In genomic region chrX:49250578-49250977, GRCh38 we compare ENCODE assay signal across 20 cellular contexts. TPM values are rescaled to one million over a fixed set of nuclear protein-coding genes. Genes with fewer than 3 reads are reported as not detected.
DNase-seq lines count a peak whose midpoint lies in the region; ATAC-seq and TF ChIP-seq lines count a peak whose summit lies in the region.
"Had no signal": no experiment of that assay in that cellular context is flagged by ENCODE, and none has a peak within 500 bp of the region (broad histone marks: within the 10 kb centered on the region; RNA-seq: fewer than 3 reads in every experiment).

No MANE protein-coding gene starts in this region.

- peak overlapping the region; percentile 32 for H3K4me3 Mint-ChIP-seq in natural killer cell
- no peak overlapping the region for H3K4me3 Mint-ChIP-seq in natural killer cell treated with Interleukin-12 subunit alpha and Interleukin-12 subunit beta and Interleukin-15 and Interleukin-18, amount 100 ng/mL, for 72 hours
- no peak overlapping the region for H3K4me3 Mint-ChIP-seq in activated CD4-positive, alpha-beta memory T cell treated with anti-CD3 and anti-CD28 coated beads for 36 hours
- no peak overlapping the region for H3K4me3 Mint-ChIP-seq in central memory CD8-positive, alpha-beta T cell
- H3K4me3 Mint-ChIP-seq in stimulated activated effector memory CD8-positive, alpha-beta T cell treated with anti-CD3 and anti-CD28 coated beads, Interleukin-12 subunit alpha, Interleukin-12 subunit beta, amount 100 ng/mL, for 72 hours: no peak overlapping the region
- H3K4me3 Mint-ChIP-seq in progenitor cell of endocrine pancreas (ENCODE audit: low read depth): no peak overlapping the region
- H3K4me3 Mint-ChIP-seq: H9 had no signal

- H3K4me1 Mint-ChIP-seq in natural killer cell (peaks cover 8 to 20% of the 10 kb centered on the region in 2 donors), progenitor cell of endocrine pancreas (ENCODE audit: low read depth) (no peaks in the 10 kb centered on the region)
- peaks cover 5 to 7% of the 10 kb centered on the region in 2 donors for H3K4me1 Mint-ChIP-seq in natural killer cell treated with Interleukin-12 subunit alpha and Interleukin-12 subunit beta and Interleukin-15 and Interleukin-18, amount 100 ng/mL, for 72 hours (ENCODE audit: low read depth in 2 of 2)
- peaks cover 3% of the 10 kb centered on the region for H3K4me1 Mint-ChIP-seq in activated CD4-positive, alpha-beta memory T cell treated with anti-CD3 and anti-CD28 coated beads for 36 hours (ENCODE audit: low read depth)
- H3K4me1 Mint-ChIP-seq in central memory CD8-positive, alpha-beta T cell: peaks cover 8% of the 10 kb centered on the region
- peaks cover 34% of the 10 kb centered on the region for H3K4me1 Mint-ChIP-seq in stimulated activated effector memory CD8-positive, alpha-beta T cell treated with anti-CD3 and anti-CD28 coated beads, Interleukin-12 subunit alpha, Interleukin-12 subunit beta, amount 100 ng/mL, for 72 hours
- H3K4me1 Mint-ChIP-seq: H9 had no signal

- no peaks in the 10 kb centered on the region for H3K36me3 ChIP-seq in upper lobe of right lung
- H3K36me3 ChIP-seq: BE2C, MG63 had no signal

- POLR2A ChIA-PET in activated CD4-positive, alpha-beta memory T cell treated with anti-CD3 and anti-CD28 coated beads for 36 hours (lab: Charles Lee): no interaction called here

- H3K27me3 Mint-ChIP-seq in natural killer cell (ENCODE audit: low read depth in 2 of 2) (no peaks in the 10 kb centered on the region), progenitor cell of endocrine pancreas (no peaks in the 10 kb centered on the region)
- no peaks in the 10 kb centered on the region for H3K27me3 Mint-ChIP-seq in natural killer cell treated with Interleukin-12 subunit alpha and Interleukin-12 subunit beta and Interleukin-15 and Interleukin-18, amount 100 ng/mL, for 72 hours
- no peaks in the 10 kb centered on the region for H3K27me3 Mint-ChIP-seq in activated CD4-positive, alpha-beta memory T cell treated with anti-CD3 and anti-CD28 coated beads for 36 hours
- H3K27me3 Mint-ChIP-seq in central memory CD8-positive, alpha-beta T cell: no peaks in the 10 kb centered on the region

- TF ChIP-seq CTCF in natural killer cell (IDR thresholded peaks at IDR 0.05): no peak
- no peak for TF ChIP-seq CTCF in upper lobe of right lung (IDR thresholded peaks at IDR 0.05)
- TF ChIP-seq CTCF in progenitor cell of endocrine pancreas (IDR thresholded peaks at IDR 0.05; ENCODE audit: unreplicated experiment): no peak

- H3K4me3 ChIP-seq in upper lobe of right lung: no peak overlapping the region
- H3K4me3 ChIP-seq: GM12878, MG63, PC-9 had no signal

- intact Hi-C loops in natural killer cell (cut with micrococcal nuclease) (no loop called here), upper lobe of right lung (cut with DNase I) (no loop called here)
- intact Hi-C loops in activated CD4-positive, alpha-beta memory T cell treated with anti-CD3 and anti-CD28 coated beads for 36 hours (cut with micrococcal nuclease): no loop called here

- no peaks in the 10 kb centered on the region for H3K27me3 ChIP-seq in upper lobe of right lung
- H3K27me3 ChIP-seq: BE2C, MG63 had no signal

- ATAC-seq in natural killer cell: no peak
- no peak for ATAC-seq in natural killer cell treated with Interleukin-12 subunit alpha and Interleukin-12 subunit beta and Interleukin-15 and Interleukin-18, amount 100 ng/mL, for 72 hours
- no peak for ATAC-seq in central memory CD8-positive, alpha-beta T cell (replicated peaks; ENCODE audit: extremely low read depth, poor library complexity, severe bottlenecking)
- peak; percentile 58 for ATAC-seq in stimulated activated effector memory CD8-positive, alpha-beta T cell treated with anti-CD3 and anti-CD28 coated beads, Interleukin-12 subunit alpha, Interleukin-12 subunit beta, amount 100 ng/mL, for 72 hours
- ATAC-seq in upper lobe of right lung: no peak
- ATAC-seq: GM12878, HepG2 had no signal

- H3K9me3 ChIP-seq in upper lobe of right lung: no peaks in the 10 kb centered on the region
- H3K9me3 ChIP-seq: BE2C, MG63 had no signal

- H3K36me3 Mint-ChIP-seq in natural killer cell (no peaks in the 10 kb centered on the region), progenitor cell of endocrine pancreas (ENCODE audit: insufficient read depth) (peaks cover 3% of the 10 kb centered on the region)
- no peaks in the 10 kb centered on the region for H3K36me3 Mint-ChIP-seq in natural killer cell treated with Interleukin-12 subunit alpha and Interleukin-12 subunit beta and Interleukin-15 and Interleukin-18, amount 100 ng/mL, for 72 hours
- H3K36me3 Mint-ChIP-seq in activated CD4-positive, alpha-beta memory T cell treated with anti-CD3 and anti-CD28 coated beads for 36 hours: peaks cover 12% of the 10 kb centered on the region
- H3K36me3 Mint-ChIP-seq in central memory CD8-positive, alpha-beta T cell (ENCODE audit: insufficient read depth): peaks cover 18% of the 10 kb centered on the region
- H3K36me3 Mint-ChIP-seq in stimulated activated effector memory CD8-positive, alpha-beta T cell treated with anti-CD3 and anti-CD28 coated beads, Interleukin-12 subunit alpha, Interleukin-12 subunit beta, amount 100 ng/mL, for 72 hours: peaks cover 77% of the 10 kb centered on the region

- H3K4me1 ChIP-seq in upper lobe of right lung: no peaks in the 10 kb centered on the region
- H3K4me1 ChIP-seq: BE2C had no signal

- H3K9me3 Mint-ChIP-seq in natural killer cell (no peaks in the 10 kb centered on the region), progenitor cell of endocrine pancreas (ENCODE audit: low read depth) (peaks cover 12% of the 10 kb centered on the region)
- no peaks in the 10 kb centered on the region for H3K9me3 Mint-ChIP-seq in natural killer cell treated with Interleukin-12 subunit alpha and Interleukin-12 subunit beta and Interleukin-15 and Interleukin-18, amount 100 ng/mL, for 72 hours
- H3K9me3 Mint-ChIP-seq in activated CD4-positive, alpha-beta memory T cell treated with anti-CD3 and anti-CD28 coated beads for 36 hours: no peaks in the 10 kb centered on the region
- H3K9me3 Mint-ChIP-seq in central memory CD8-positive, alpha-beta T cell: no peaks in the 10 kb centered on the region
- H3K9me3 Mint-ChIP-seq in stimulated activated effector memory CD8-positive, alpha-beta T cell treated with anti-CD3 and anti-CD28 coated beads, Interleukin-12 subunit alpha, Interleukin-12 subunit beta, amount 100 ng/mL, for 72 hours: no peaks in the 10 kb centered on the region

- H3K27ac Mint-ChIP-seq in natural killer cell: peak overlapping the region; percentile 49 to 62
- H3K27ac Mint-ChIP-seq in natural killer cell treated with Interleukin-12 subunit alpha and Interleukin-12 subunit beta and Interleukin-15 and Interleukin-18, amount 100 ng/mL, for 72 hours: no peak overlapping the region
- H3K27ac Mint-ChIP-seq in activated CD4-positive, alpha-beta memory T cell treated with anti-CD3 and anti-CD28 coated beads for 36 hours: peak overlapping the region; percentile 33
- H3K27ac Mint-ChIP-seq in central memory CD8-positive, alpha-beta T cell (ENCODE audit: low read depth): peak overlapping the region; percentile 77
- H3K27ac Mint-ChIP-seq in stimulated activated effector memory CD8-positive, alpha-beta T cell treated with anti-CD3 and anti-CD28 coated beads, Interleukin-12 subunit alpha, Interleukin-12 subunit beta, amount 100 ng/mL, for 72 hours: peak overlapping the region; percentile 83
- no peak overlapping the region for H3K27ac Mint-ChIP-seq in progenitor cell of endocrine pancreas

- H3K27ac ChIP-seq in upper lobe of right lung: no peak overlapping the region
- H3K27ac ChIP-seq: PC-9 had no signal

- CTCF ChIA-PET in activated CD4-positive, alpha-beta memory T cell treated with anti-CD3 and anti-CD28 coated beads for 36 hours (lab: Charles Lee): no interaction called here

- DNase-seq in natural killer cell: no peak
- DNase-seq in natural killer cell treated with Interleukin-12 subunit alpha and Interleukin-12 subunit beta and Interleukin-15 and Interleukin-18, amount 100 ng/mL, for 72 hours (ENCODE audit: low spot score): no peak
- no peak for DNase-seq in activated CD4-positive, alpha-beta memory T cell treated with anti-CD3 and anti-CD28 coated beads for 36 hours
- DNase-seq in central memory CD8-positive, alpha-beta T cell (ENCODE audit: low spot score in 2 of 2): no peak
- no peak for DNase-seq in stimulated activated effector memory CD8-positive, alpha-beta T cell treated with anti-CD3 and anti-CD28 coated beads, Interleukin-12 subunit alpha, Interleukin-12 subunit beta, amount 100 ng/mL, for 72 hours (ENCODE audit: low spot score in 2 of 2)
- DNase-seq in NCI-H345 treated with DMSO at 0.1 percent for 48 hours (lab: John Stamatoyannopoulos, UW; ENCODE audit: unreplicated experiment): no peak
- DNase-seq in upper lobe of right lung: no peak
- no peak for DNase-seq in progenitor cell of endocrine pancreas (ENCODE audit: low spot score, unreplicated experiment)
- DNase-seq: BE2C, COR-L47, H9, MG63, NCI-H1092 treated with DMSO at 0.1 percent for 48 hours, NCI-H1694 treated with DMSO at 0.1 percent for 48 hours, NCI-H446, NCI-H748 treated with DMSO at 0.1 percent for 48 hours, PC-9 had no signal

RNA-seq across cellular contexts. Expression of gene FOXP3, which starts 13.9 kb away (rescaled TPM):
- under 1 TPM; 0.09 to 0.32 (median 0.20) TPM for total RNA-seq in natural killer cell
- under 1 TPM; 0.55 to 0.78 TPM for total RNA-seq in natural killer cell treated with Interleukin-12 subunit alpha and Interleukin-12 subunit beta and Interleukin-15 and Interleukin-18, amount 100 ng/mL, for 72 hours
- 10 to 100 TPM; 23.1 to 23.8 TPM for total RNA-seq in activated CD4-positive, alpha-beta memory T cell treated with anti-CD3 and anti-CD28 coated beads for 36 hours
- 0.35 TPM for total RNA-seq in upper lobe of right lung
- 0.24 and 0.33 TPM in 2 replicates for total RNA-seq in progenitor cell of endocrine pancreas
- total RNA-seq: G401, HepG2, PC-9 had no signal

RNA-seq across cellular contexts. Expression of gene CCDC22, which starts 15.3 kb away (rescaled TPM):
- total RNA-seq in natural killer cell (10 to 100 TPM; 19.6 to 22.8 (median 22.1) TPM), upper lobe of right lung (17.4 TPM), progenitor cell of endocrine pancreas (16.0 and 17.7 TPM in 2 replicates)
- 10 to 100 TPM; 25.6 to 25.7 TPM for total RNA-seq in natural killer cell treated with Interleukin-12 subunit alpha and Interleukin-12 subunit beta and Interleukin-15 and Interleukin-18, amount 100 ng/mL, for 72 hours
- 10 to 100 TPM; 21.0 to 21.1 TPM for total RNA-seq in activated CD4-positive, alpha-beta memory T cell treated with anti-CD3 and anti-CD28 coated beads for 36 hours

RNA-seq across cellular contexts. Expression of gene CACNA1F, which starts 17.4 kb away (rescaled TPM):
- total RNA-seq in natural killer cell (1 to 10 TPM in 1 of 3 donors, under 1 TPM in 2; 0.48 to 1.1 (median 0.66) TPM), upper lobe of right lung (1.4 TPM), progenitor cell of endocrine pancreas (0.19 and 0.64 TPM in 2 replicates)
- total RNA-seq in natural killer cell treated with Interleukin-12 subunit alpha and Interleukin-12 subunit beta and Interleukin-15 and Interleukin-18, amount 100 ng/mL, for 72 hours: under 1 TPM in 1 of 2 donors, not detected in 1; 0.14 TPM
- under 1 TPM; 0.51 to 0.74 TPM for total RNA-seq in activated CD4-positive, alpha-beta memory T cell treated with anti-CD3 and anti-CD28 coated beads for 36 hours
- total RNA-seq: G401, HepG2, PC-9 had no signal

RNA-seq across cellular contexts. Expression of gene PPP1R3F, which starts 19.0 kb away (rescaled TPM):
- total RNA-seq in natural killer cell (1 to 10 TPM; 2.9 to 4.3 (median 3.6) TPM), upper lobe of right lung (6.0 TPM), progenitor cell of endocrine pancreas (9.4 and 10.2 TPM in 2 replicates)
- total RNA-seq in natural killer cell treated with Interleukin-12 subunit alpha and Interleukin-12 subunit beta and Interleukin-15 and Interleukin-18, amount 100 ng/mL, for 72 hours: 1 to 10 TPM; 3.4 to 3.8 TPM
- 1 to 10 TPM; 7.0 to 8.1 TPM for total RNA-seq in activated CD4-positive, alpha-beta memory T cell treated with anti-CD3 and anti-CD28 coated beads for 36 hours

RNA-seq across cellular contexts. Expression of gene SYP, which starts 50.6 kb away (rescaled TPM):
- total RNA-seq in natural killer cell: 1 to 10 TPM in 1 of 3 donors, under 1 TPM in 2; 0.36 to 1.0 (median 0.80) TPM
- total RNA-seq in natural killer cell treated with Interleukin-12 subunit alpha and Interleukin-12 subunit beta and Interleukin-15 and Interleukin-18, amount 100 ng/mL, for 72 hours: 1 to 10 TPM in 1 of 2 donors, under 1 TPM in 1; 0.84 to 1.7 TPM
- 1 to 10 TPM; 5.3 to 5.4 TPM for total RNA-seq in activated CD4-positive, alpha-beta memory T cell treated with anti-CD3 and anti-CD28 coated beads for 36 hours
- 3.5 TPM for total RNA-seq in upper lobe of right lung
- 10.1 and 11.4 TPM in 2 replicates for total RNA-seq in progenitor cell of endocrine pancreas

Comparison
In these comparisons a context has a peak if more than half of its experiments do, and no peak if none do; other contexts are left out.
1. H3K27ac Mint-ChIP-seq: peak in natural killer cell (2 of 2), activated CD4-positive, alpha-beta memory T cell treated with anti-CD3 and anti-CD28 coated beads for 36 hours (single experiment), central memory CD8-positive, alpha-beta T cell (single experiment) and stimulated activated effector memory CD8-positive, alpha-beta T cell treated with anti-CD3 and anti-CD28 coated beads, Interleukin-12 subunit alpha, Interleukin-12 subunit beta, amount 100 ng/mL, for 72 hours (single experiment); none in natural killer cell treated with Interleukin-12 subunit alpha and Interleukin-12 subunit beta and Interleukin-15 and Interleukin-18, amount 100 ng/mL, for 72 hours (0 of 2) and progenitor cell of endocrine pancreas (single experiment).
2. RNA of gene FOXP3, which starts 13.9 kb away (total RNA-seq): 23.1 to 23.8 TPM in activated CD4-positive, alpha-beta memory T cell treated with anti-CD3 and anti-CD28 coated beads for 36 hours; 0.55 to 0.78 TPM in natural killer cell treated with Interleukin-12 subunit alpha and Interleukin-12 subunit beta and Interleukin-15 and Interleukin-18, amount 100 ng/mL, for 72 hours, 0.35 TPM in upper lobe of right lung (single experiment), 0.24 to 0.33 TPM in progenitor cell of endocrine pancreas and 0.09 to 0.32 TPM in natural killer cell; every median in the first group is over 10 times any median in the second.